8 cellular contexts compared by ENCODE assay signal in genomic region chr11:75430692-75431532, GRCh38. TPM values are rescaled to one million over a fixed set of nuclear protein-coding genes. Genes with fewer than 3 reads are reported as not detected.
A peak's percentile ranks its signal among the peaks of the same experiment; 100 is the strongest.
DNase-seq lines count a peak whose midpoint lies in the region; TF ChIP-seq lines count a peak whose summit lies in the region.

No MANE protein-coding gene starts in this region.

- H3K9me3 Mint-ChIP-seq in CD8-positive, alpha-beta memory T cell: peaks cover 0 to 4% (median 0%) of the 10 kb centered on the region in 5 donors

- H3K36me3 Mint-ChIP-seq in CD8-positive, alpha-beta memory T cell: peaks cover 0 to 4% (median 3%) of the 10 kb centered on the region in 3 donors

- peaks cover 18 to 27% (median 23%) of the 10 kb centered on the region in 3 donors for H3K4me1 Mint-ChIP-seq in CD8-positive, alpha-beta memory T cell

- H3K27ac Mint-ChIP-seq in CD8-positive, alpha-beta memory T cell: peak overlapping the region in 5 of 8 donors; percentile 22 to 85 (median 72)

- H3K4me3 Mint-ChIP-seq in CD8-positive, alpha-beta memory T cell: peak overlapping the region; percentile 79 to 92 (median 83)

- peak overlapping the region; percentile 82 for H2AFZ ChIP-seq in neuron (ENCODE audit: low read depth, low read length)

- peaks cover 5% of the 10 kb centered on the region for H3K4me1 ChIP-seq in CD8-positive, alpha-beta memory T cell (ENCODE audit: insufficient read depth, low read length)
- peaks cover 20% of the 10 kb centered on the region for H3K4me1 ChIP-seq in neuron (ENCODE audit: insufficient read depth, low read length)

- POLR2A ChIA-PET in CD8-positive, alpha-beta memory T cell (lab: Charles Lee): interaction anchor here (1.9 kb wide), 1 partner anchor 155 kb away, joined by 5 read pairs; no protein-coding TSS in a partner anchor

- H3K27ac ChIP-seq in CD8-positive, alpha-beta memory T cell (ENCODE audit: low read depth, low read length): no peak overlapping the region
- peak overlapping the region in 1 of 2 donors; percentile 75 for H3K27ac ChIP-seq in coronary artery

- no peaks in the 10 kb centered on the region for H3K9me3 ChIP-seq in CD8-positive, alpha-beta memory T cell (ENCODE audit: low read length)
- no peaks in the 10 kb centered on the region for H3K9me3 ChIP-seq in neuron (ENCODE audit: low read length)

- TF ChIP-seq CTCF in LNCaP clone FGC (IDR thresholded peaks at IDR 0.05; ENCODE audit: control insufficient read depth, extremely low read depth, insufficient read depth) (no peak), coronary artery (IDR thresholded peaks at IDR 0.05) (no peak)

- peaks cover 27 to 47% of the 10 kb centered on the region in 2 donors for H3K27me3 Mint-ChIP-seq in CD8-positive, alpha-beta memory T cell

- CTCF ChIA-PET in CD8-positive, alpha-beta memory T cell (lab: Charles Lee): interaction anchor here (1.1 to 1.9 kb wide), 5 partner anchors 13 to 93 kb away, joined by 3 to 12 read pairs (median 4); no protein-coding TSS in a partner anchor

- peaks cover 13% of the 10 kb centered on the region for H3K27me3 ChIP-seq in CD8-positive, alpha-beta memory T cell (ENCODE audit: insufficient read depth, low read length, poor library complexity, severe bottlenecking)
- peaks cover 33% of the 10 kb centered on the region for H3K27me3 ChIP-seq in neuron (ENCODE audit: insufficient read depth, low read length)

- peak in 1 of 5 donors; percentile 31 for DNase-seq in CD8-positive, alpha-beta memory T cell
- DNase-seq in LNCaP clone FGC (ENCODE audit: low read depth) (no peak), coronary artery (ENCODE audit: low spot score) (no peak), DMS114 treated with DMSO at 0.1 percent for 48 hours (lab: John Stamatoyannopoulos, UW; ENCODE audit: unreplicated experiment) (no peak), SK-N-DZ (ENCODE audit: low spot score) (no peak), NCI-H1694 (lab: John Stamatoyannopoulos, UW) (no peak), COLO668 (lab: John Stamatoyannopoulos, UW; ENCODE audit: unreplicated experiment) (no peak)

- no peaks in the 10 kb centered on the region for H3K36me3 ChIP-seq in CD8-positive, alpha-beta memory T cell (ENCODE audit: insufficient read depth, low read length)
- peaks cover 3% of the 10 kb centered on the region for H3K36me3 ChIP-seq in neuron (ENCODE audit: insufficient read depth, low read length)

- H3K4me3 ChIP-seq in CD8-positive, alpha-beta memory T cell (ENCODE audit: low read length): peak overlapping the region; percentile 54
- peak overlapping the region; percentile 53 for H3K4me3 ChIP-seq in LNCaP clone FGC (ENCODE audit: low read depth, low read length)
- H3K4me3 ChIP-seq in coronary artery: peak overlapping the region; percentile 74
- H3K4me3 ChIP-seq in neuron (ENCODE audit: low read length): peak overlapping the region; percentile 46

RNA-seq across cellular contexts. Expression of gene KLHL35, which starts 2.1 kb away (rescaled TPM):
- under 1 TPM; 0.44 to 0.83 TPM for total RNA-seq in CD8-positive, alpha-beta memory T cell
- 0.37 TPM for polyA plus RNA-seq in CD8-positive, alpha-beta memory T cell
- 4.6 and 5.5 TPM in 2 replicates for polyA plus RNA-seq in SK-N-DZ (2014; cell fraction: cytosol; rRNA removed)
- 5.4 and 10.8 TPM in 2 replicates for polyA plus RNA-seq in SK-N-DZ (2014; cell fraction: nucleus; rRNA removed)

RNA-seq across cellular contexts. Expression of gene RPS3, which starts 31.6 kb away (rescaled TPM):
- 1,000 to 10,000 TPM; 3,916 to 3,935 TPM for total RNA-seq in CD8-positive, alpha-beta memory T cell
- 4,910 TPM for polyA plus RNA-seq in CD8-positive, alpha-beta memory T cell
- 3,197 and 3,352 TPM in 2 replicates for polyA plus RNA-seq in SK-N-DZ (2014; cell fraction: cytosol; rRNA removed)
- 1,069 and 1,858 TPM in 2 replicates for polyA plus RNA-seq in SK-N-DZ (2014; cell fraction: nucleus; rRNA removed)
